ENCODE assay signal across 1 cellular context in genomic region chr2:27771548-27772335, GRCh38.
TF ChIP-seq lines count a peak whose summit lies in the region.

Gene MRPL33, plus strand, starts transcription at chr2:27771719. Its CDS starts 59 bp downstream, at chr2:27771778.

TF ChIP-seq in K562, 482 proteins besides CTCF, POLR2A, EP300 and RAD21 (continued from another document and continues in another):
- TF ChIP-seq THAP12 (CRISPR knock-in tag; IDR thresholded peaks at IDR 0.05) = 0 out of 2 replicates have a peak, but pooled peaks have one; percentile 17
- no peak for TF ChIP-seq BCL6 (CRISPR knock-in tag; IDR thresholded peaks at IDR 0.05)
- peak; percentile 97 for TF ChIP-seq ZFX (CRISPR knock-in tag; IDR thresholded peaks at IDR 0.05)
- TF ChIP-seq CREB3 (tag; conservative IDR thresholded peaks at IDR 0.05; ENCODE audit: low read depth) = peak; percentile 28; the same call in 1 of the 2 replicates
- TF ChIP-seq ZBTB11 (CRISPR knock-in tag; IDR thresholded peaks at IDR 0.05) = peak; percentile 61 to 96 (median 82); a peak in 5 of 6 replicates
- peak; percentile 87 for TF ChIP-seq TFAP4 (CRISPR knock-in tag; IDR thresholded peaks at IDR 0.05; ENCODE audit: borderline replicate concordance)
- no peak for TF ChIP-seq SFPQ (IDR thresholded peaks at IDR 0.05; ENCODE audit: low read depth, low read length)
- TF ChIP-seq ZEB2 (IDR thresholded peaks at IDR 0.05) = peak; percentile 87
- 0 out of 2 replicates have a peak, but pooled peaks have one; percentile 57 for TF ChIP-seq ZNF165 (CRISPR knock-in tag; IDR thresholded peaks at IDR 0.05; ENCODE audit: borderline replicate concordance)
- peak; percentile 49 to 64; a peak in 2 of 4 replicates for TF ChIP-seq SIN3A (IDR thresholded peaks at IDR 0.05; ENCODE audit: borderline replicate concordance in 2 of 2, control insufficient read depth in 1 of 2, low read depth in 2 of 2, low read length in 2 of 2)
- TF ChIP-seq CEBPG (CRISPR knock-in tag; IDR thresholded peaks at IDR 0.05) = no peak
- TF ChIP-seq CEBPG (tag; conservative IDR thresholded peaks at IDR 0.05 in 1 of 2, IDR thresholded peaks at IDR 0.05 in 1 of 2) = no peak
- TF ChIP-seq NCOR1 (IDR thresholded peaks at IDR 0.05) = no peak
- TF ChIP-seq TAF9B (IDR thresholded peaks at IDR 0.05; ENCODE audit: partially characterized antibody) = peak; percentile 50
- TF ChIP-seq ZNF41 (CRISPR knock-in tag; conservative IDR thresholded peaks at IDR 0.05) = peak; percentile 16; the same call in 1 of the 2 replicates
- TF ChIP-seq PRDM10 (IDR thresholded peaks at IDR 0.05; ENCODE audit: partially characterized antibody) = no peak
- peak; percentile 86 for TF ChIP-seq ELF4 (CRISPR knock-in tag; IDR thresholded peaks at IDR 0.05)
- TF ChIP-seq DACH1 (IDR thresholded peaks at IDR 0.05; ENCODE audit: partially characterized antibody) = no peak
- TF ChIP-seq ZNF134 (CRISPR knock-in tag; conservative IDR thresholded peaks at IDR 0.05) = peak; percentile 50; the same call in 1 of the 2 replicates
- peak; percentile 61; the same call in 1 of the 2 replicates for TF ChIP-seq ZNF395 (CRISPR knock-in tag; IDR thresholded peaks at IDR 0.05)
- no peak for TF ChIP-seq NFXL1 (CRISPR knock-in tag; IDR thresholded peaks at IDR 0.05)
- no peak for TF ChIP-seq CAMTA2 (CRISPR knock-in tag; conservative IDR thresholded peaks at IDR 0.05)
- 0 out of 2 replicates have a peak, but pooled peaks have one; percentile 14 for TF ChIP-seq ZFPM2 (CRISPR knock-in tag; IDR thresholded peaks at IDR 0.05)
- no peak for TF ChIP-seq BRF1 (IDR thresholded peaks at IDR 0.05; ENCODE audit: borderline replicate concordance, extremely low read depth, insufficient read length)
- no peak for TF ChIP-seq ZBTB1 (CRISPR knock-in tag; IDR thresholded peaks at IDR 0.05; ENCODE audit: borderline replicate concordance, low read depth)
- 0 out of 2 replicates have a peak, but pooled peaks have one; percentile 37 for TF ChIP-seq BCOR (IDR thresholded peaks at IDR 0.05)
- no peak for TF ChIP-seq TGIF2 (CRISPR knock-in tag; IDR thresholded peaks at IDR 0.05)
- TF ChIP-seq KAT8 (IDR thresholded peaks at IDR 0.05; ENCODE audit: low read depth) = no peak
- TF ChIP-seq GTF2E2 (tag; IDR thresholded peaks at IDR 0.05) = 0 out of 2 replicates have a peak, but pooled peaks have one; percentile 7
- no peak for TF ChIP-seq HOXB6 (CRISPR knock-in tag; IDR thresholded peaks at IDR 0.05; ENCODE audit: borderline replicate concordance)
- TF ChIP-seq RBM14 (IDR thresholded peaks at IDR 0.05; ENCODE audit: borderline replicate concordance, insufficient read depth, low read depth, low read length) = no peak
- TF ChIP-seq MAZ (CRISPR knock-in tag; conservative IDR thresholded peaks at IDR 0.05 in 1 of 2, IDR thresholded peaks at IDR 0.05 in 1 of 2) = peak; percentile 85 to 93
- 0 out of 2 replicates have a peak, but pooled peaks have one; percentile 59 for TF ChIP-seq SMAD4 (CRISPR knock-in tag; conservative IDR thresholded peaks at IDR 0.05)
- TF ChIP-seq ZBTB7A (IDR thresholded peaks at IDR 0.05; ENCODE audit: borderline replicate concordance, control insufficient read depth, low read depth, low read length) = peak; percentile 54; the same call in 1 of the 2 replicates
- TF ChIP-seq CC2D1A (IDR thresholded peaks at IDR 0.05) = 0 out of 2 replicates have a peak, but pooled peaks have one; percentile 22
- TF ChIP-seq BDP1 (IDR thresholded peaks at IDR 0.05; ENCODE audit: insufficient read depth, insufficient read length) = no peak
- peak; percentile 54 for TF ChIP-seq JUND (IDR thresholded peaks at IDR 0.05; ENCODE audit: borderline replicate concordance, low read depth, low read length)
- TF ChIP-seq JUND (tag; IDR thresholded peaks at IDR 0.05; ENCODE audit: borderline replicate concordance, low read depth, low read length) = no peak; the same call in 1 of the 3 replicates
- TF ChIP-seq TARDBP (IDR thresholded peaks at IDR 0.05) = peak; percentile 69; the same call in 1 of the 2 replicates
- no peak for TF ChIP-seq ZC3H4 (CRISPR knock-in tag; IDR thresholded peaks at IDR 0.05; ENCODE audit: borderline replicate concordance)
- TF ChIP-seq SAP30 (IDR thresholded peaks at IDR 0.05; ENCODE audit: borderline replicate concordance, insufficient read depth, low read depth, low read length, poor library complexity, severe bottlenecking) = peak; percentile 50
- TF ChIP-seq CHD2 (IDR thresholded peaks at IDR 0.05; ENCODE audit: low read depth, low read length) = 0 out of 2 replicates have a peak, but pooled peaks have one; percentile 37
- no peak for TF ChIP-seq STAT5A (IDR thresholded peaks at IDR 0.05; ENCODE audit: borderline replicate concordance, low read length)
- TF ChIP-seq KAT2B (IDR thresholded peaks at IDR 0.05; ENCODE audit: low read depth, low read length) = no peak
- TF ChIP-seq CHD1 (IDR thresholded peaks at IDR 0.05; ENCODE audit: low read length) = no peak
- TF ChIP-seq POLR2AphosphoS2 (IDR thresholded peaks at IDR 0.05; ENCODE audit: low read length) = peak; percentile 97; the same call in 1 of the 2 replicates
- peak; percentile 90 for TF ChIP-seq EP400 (IDR thresholded peaks at IDR 0.05)
- TF ChIP-seq POLR2AphosphoS5 (IDR thresholded peaks at IDR 0.05; ENCODE audit: control insufficient read depth, insufficient read depth, low read depth, low read length) = peak; percentile 74
- no peak for TF ChIP-seq MAX (CRISPR knock-in tag; IDR thresholded peaks at IDR 0.05)
- TF ChIP-seq SLC30A9 (CRISPR knock-in tag; IDR thresholded peaks at IDR 0.05) = no peak
- peak; percentile 70 for TF ChIP-seq KLF13 (tag; IDR thresholded peaks at IDR 0.05; ENCODE audit: borderline replicate concordance, low read depth)
- TF ChIP-seq CHD4 (IDR thresholded peaks at IDR 0.05; ENCODE audit: insufficient read depth, insufficient replicate concordance, low read depth, low read length, poor library complexity, severe bottlenecking) = no peak
- TF ChIP-seq CBFA2T2 (conservative IDR thresholded peaks at IDR 0.05) = no peak
- no peak for TF ChIP-seq SP2 (IDR thresholded peaks at IDR 0.05; ENCODE audit: extremely low read depth, low read depth, low read length, poor library complexity, severe bottlenecking)
- no peak for TF ChIP-seq POU5F1 (IDR thresholded peaks at IDR 0.05; ENCODE audit: borderline replicate concordance, low read depth, low read length, partially characterized antibody)
- peak; percentile 97 for TF ChIP-seq PHF20 (IDR thresholded peaks at IDR 0.05; ENCODE audit: partially characterized antibody)
